Comparison of ENCODE assay signal across 8 cellular contexts in genomic region chr4:3291969-3292570, GRCh38. TPM values are rescaled to one million over a fixed set of nuclear protein-coding genes. Genes with fewer than 3 reads are reported as not detected.
A peak's percentile ranks its signal among the peaks of the same experiment; 100 is the strongest.
DNase-seq lines count a peak whose midpoint lies in the region; ATAC-seq and TF ChIP-seq lines count a peak whose summit lies in the region.

No MANE protein-coding gene starts in this region.

- H3K27me3 ChIP-seq in HUES6 (ENCODE audit: control insufficient read depth, insufficient read depth, low read length) (peaks cover 16% of the 10 kb centered on the region), esophagus (ENCODE audit: control insufficient read depth in 1 of 2, insufficient read depth in 2 of 2, low read length in 2 of 2) (no peaks in the 10 kb centered on the region), upper lobe of right lung (no peaks in the 10 kb centered on the region)

- H3K27ac Mint-ChIP-seq in Calu3 (ENCODE audit: unreplicated experiment) (peak overlapping the region; percentile 57), WTC11 (peak overlapping the region; percentile 53; the same call in 1 of the 2 replicates)

- ATAC-seq in GM21381 (IDR thresholded peaks at IDR 0.05; ENCODE audit: unreplicated experiment) (peak; percentile 21), WTC11 (peak; percentile 13), upper lobe of right lung (peak; percentile 77)

- DNase-seq in Calu3 (peak; percentile 60), WTC11 (ENCODE audit: low spot score) (peak; percentile 43), mucosa of gallbladder (ENCODE audit: low spot score) (peak; percentile 56), upper lobe of right lung (peak; percentile 90), hippocampal formation (lab: John Stamatoyannopoulos, UW) (no peak)

- CTCF ChIA-PET in Calu3 (lab: Charles Lee) (interaction anchor here (1.1 kb wide), 1 partner anchor 89 kb away, joined by 4 read pairs; no protein-coding TSS in a partner anchor), WTC11 (lab: Charles Lee) (interaction anchor here (0.8 to 3.7 kb wide), 6 partner anchors 17 to 189 kb away, joined by 3 to 45 read pairs (median 6); no protein-coding TSS in a partner anchor)

- H3K36me3 Mint-ChIP-seq in Calu3 (ENCODE audit: insufficient read depth, unreplicated experiment), result peaks cover 16% of the 10 kb centered on the region
- H3K36me3 Mint-ChIP-seq in WTC11, result no peaks in the 10 kb centered on the region

- H3K27ac ChIP-seq in HUES6 (ENCODE audit: low read depth, low read length) (no peak overlapping the region), esophagus (ENCODE audit: low read depth in 2 of 2, low read length in 1 of 2) (peak overlapping the region; percentile 96 to 97), upper lobe of right lung (peak overlapping the region; percentile 91)

- 0 to 1% methylated on average over 39 to 60 of the region's 60 CpGs for WGBS in esophagus, 2 donors

- peak overlapping the region; percentile 52 for H3K9ac ChIP-seq in HUES6 (ENCODE audit: low read length)

- peak overlapping the region; percentile 81 for H3K4me3 Mint-ChIP-seq in Calu3 (ENCODE audit: low read depth, unreplicated experiment)
- peak overlapping the region; percentile 79 for H3K4me3 Mint-ChIP-seq in WTC11

- intact Hi-C loops in Calu3 (cut with micrococcal nuclease; ENCODE audit: unreplicated experiment) (no loop called here), upper lobe of right lung (cut with DNase I) (no loop called here)

- H3K4me1 Mint-ChIP-seq in Calu3 (ENCODE audit: low read depth, unreplicated experiment) (peaks cover 20% of the 10 kb centered on the region), WTC11 (peaks cover 20% of the 10 kb centered on the region)

- H3K4me1 ChIP-seq in HUES6 (ENCODE audit: control insufficient read depth, insufficient read depth, low read length), result peaks cover 20% of the 10 kb centered on the region
- H3K4me1 ChIP-seq in esophagus (ENCODE audit: control insufficient read depth in 2 of 2, insufficient read depth in 2 of 2, low read length in 1 of 2), result peaks cover 0 to 12% of the 10 kb centered on the region in 2 donors
- H3K4me1 ChIP-seq in upper lobe of right lung, result peaks cover 20% of the 10 kb centered on the region

- no TSS peak for BruUV-seq in Calu3 (replicated peaks; lab: Mats Ljungman, UMichigan)

- POLR2A ChIA-PET in WTC11 (lab: Charles Lee), result interaction anchor here (1.2 kb wide), 1 partner anchor 200 kb away, joined by 4 read pairs; no protein-coding TSS in a partner anchor

- H3K9me3 ChIP-seq in HUES6 (ENCODE audit: control insufficient read depth, insufficient read depth, low read depth, low read length) (no peaks in the 10 kb centered on the region), esophagus (ENCODE audit: control insufficient read depth in 2 of 2, insufficient read depth in 1 of 2, low read depth in 1 of 2, low read length in 1 of 2) (no peaks in the 10 kb centered on the region), upper lobe of right lung (no peaks in the 10 kb centered on the region)

- H3K36me3 ChIP-seq in HUES6 (ENCODE audit: control insufficient read depth, insufficient read depth, low read length), result 0 out of 2 replicates have a peak, but pooled peaks cover 2% of the 10 kb centered on the region
- no peaks in the 10 kb centered on the region for H3K36me3 ChIP-seq in esophagus (ENCODE audit: control insufficient read depth in 2 of 2, insufficient read depth in 2 of 2, low read length in 1 of 2)
- no peaks in the 10 kb centered on the region for H3K36me3 ChIP-seq in upper lobe of right lung

- TF ChIP-seq CTCF in Calu3 (IDR thresholded peaks at IDR 0.05; ENCODE audit: unreplicated experiment) (no peak), WTC11 (IDR thresholded peaks at IDR 0.05) (no peak), upper lobe of right lung (IDR thresholded peaks at IDR 0.05) (no peak)

- H3K4me3 ChIP-seq in HUES6 (ENCODE audit: low read depth, low read length), result peak overlapping the region; percentile 97
- H3K4me3 ChIP-seq in esophagus (ENCODE audit: low read depth in 1 of 2, low read length in 2 of 2), result peak overlapping the region; percentile 48 to 63
- H3K4me3 ChIP-seq in upper lobe of right lung, result peak overlapping the region; percentile 76

- H3K27me3 Mint-ChIP-seq in Calu3 (ENCODE audit: unreplicated experiment) (peaks cover 5% of the 10 kb centered on the region), WTC11 (ENCODE audit: low read depth) (peaks cover 23% of the 10 kb centered on the region)

- H3K9me3 Mint-ChIP-seq in Calu3 (ENCODE audit: low read depth, unreplicated experiment) (no peaks in the 10 kb centered on the region), WTC11 (no peaks in the 10 kb centered on the region)

TF ChIP-seq in WTC11, 78 proteins besides CTCF, POLR2A, EP300 and RAD21:
- TF ChIP-seq, protein P1, sequence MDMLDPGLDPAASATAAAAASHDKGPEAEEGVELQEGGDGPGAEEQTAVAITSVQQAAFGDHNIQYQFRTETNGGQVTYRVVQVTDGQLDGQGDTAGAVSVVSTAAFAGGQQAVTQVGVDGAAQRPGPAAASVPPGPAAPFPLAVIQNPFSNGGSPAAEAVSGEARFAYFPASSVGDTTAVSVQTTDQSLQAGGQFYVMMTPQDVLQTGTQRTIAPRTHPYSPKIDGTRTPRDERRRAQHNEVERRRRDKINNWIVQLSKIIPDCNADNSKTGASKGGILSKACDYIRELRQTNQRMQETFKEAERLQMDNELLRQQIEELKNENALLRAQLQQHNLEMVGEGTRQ (CRISPR knock-in tag; IDR thresholded peaks at IDR 0.05), result 0 out of 2 replicates have a peak, but pooled peaks have one; percentile 2
- TF ChIP-seq, protein P2, sequence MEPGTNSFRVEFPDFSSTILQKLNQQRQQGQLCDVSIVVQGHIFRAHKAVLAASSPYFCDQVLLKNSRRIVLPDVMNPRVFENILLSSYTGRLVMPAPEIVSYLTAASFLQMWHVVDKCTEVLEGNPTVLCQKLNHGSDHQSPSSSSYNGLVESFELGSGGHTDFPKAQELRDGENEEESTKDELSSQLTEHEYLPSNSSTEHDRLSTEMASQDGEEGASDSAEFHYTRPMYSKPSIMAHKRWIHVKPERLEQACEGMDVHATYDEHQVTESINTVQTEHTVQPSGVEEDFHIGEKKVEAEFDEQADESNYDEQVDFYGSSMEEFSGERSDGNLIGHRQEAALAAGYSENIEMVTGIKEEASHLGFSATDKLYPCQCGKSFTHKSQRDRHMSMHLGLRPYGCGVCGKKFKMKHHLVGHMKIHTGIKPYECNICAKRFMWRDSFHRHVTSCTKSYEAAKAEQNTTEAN (CRISPR knock-in tag; IDR thresholded peaks at IDR 0.05), result no peak
- TF ChIP-seq, protein P3, sequence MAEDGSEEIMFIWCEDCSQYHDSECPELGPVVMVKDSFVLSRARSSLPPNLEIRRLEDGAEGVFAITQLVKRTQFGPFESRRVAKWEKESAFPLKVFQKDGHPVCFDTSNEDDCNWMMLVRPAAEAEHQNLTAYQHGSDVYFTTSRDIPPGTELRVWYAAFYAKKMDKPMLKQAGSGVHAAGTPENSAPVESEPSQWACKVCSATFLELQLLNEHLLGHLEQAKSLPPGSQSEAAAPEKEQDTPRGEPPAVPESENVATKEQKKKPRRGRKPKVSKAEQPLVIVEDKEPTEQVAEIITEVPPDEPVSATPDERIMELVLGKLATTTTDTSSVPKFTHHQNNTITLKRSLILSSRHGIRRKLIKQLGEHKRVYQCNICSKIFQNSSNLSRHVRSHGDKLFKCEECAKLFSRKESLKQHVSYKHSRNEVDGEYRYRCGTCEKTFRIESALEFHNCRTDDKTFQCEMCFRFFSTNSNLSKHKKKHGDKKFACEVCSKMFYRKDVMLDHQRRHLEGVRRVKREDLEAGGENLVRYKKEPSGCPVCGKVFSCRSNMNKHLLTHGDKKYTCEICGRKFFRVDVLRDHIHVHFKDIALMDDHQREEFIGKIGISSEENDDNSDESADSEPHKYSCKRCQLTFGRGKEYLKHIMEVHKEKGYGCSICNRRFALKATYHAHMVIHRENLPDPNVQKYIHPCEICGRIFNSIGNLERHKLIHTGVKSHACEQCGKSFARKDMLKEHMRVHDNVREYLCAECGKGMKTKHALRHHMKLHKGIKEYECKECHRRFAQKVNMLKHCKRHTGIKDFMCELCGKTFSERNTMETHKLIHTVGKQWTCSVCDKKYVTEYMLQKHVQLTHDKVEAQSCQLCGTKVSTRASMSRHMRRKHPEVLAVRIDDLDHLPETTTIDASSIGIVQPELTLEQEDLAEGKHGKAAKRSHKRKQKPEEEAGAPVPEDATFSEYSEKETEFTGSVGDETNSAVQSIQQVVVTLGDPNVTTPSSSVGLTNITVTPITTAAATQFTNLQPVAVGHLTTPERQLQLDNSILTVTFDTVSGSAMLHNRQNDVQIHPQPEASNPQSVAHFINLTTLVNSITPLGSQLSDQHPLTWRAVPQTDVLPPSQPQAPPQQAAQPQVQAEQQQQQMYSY (CRISPR knock-in tag; IDR thresholded peaks at IDR 0.05), result peak; percentile 72
- TF ChIP-seq FOXP1 (CRISPR knock-in tag; IDR thresholded peaks at IDR 0.05; ENCODE audit: borderline replicate concordance) (0 out of 2 replicates have a peak, but pooled peaks have one; percentile 23), MYBL2 (CRISPR knock-in tag; IDR thresholded peaks at IDR 0.05) (0 out of 2 replicates have a peak, but pooled peaks have one; percentile 41)
- TF ChIP-seq, protein P4, sequence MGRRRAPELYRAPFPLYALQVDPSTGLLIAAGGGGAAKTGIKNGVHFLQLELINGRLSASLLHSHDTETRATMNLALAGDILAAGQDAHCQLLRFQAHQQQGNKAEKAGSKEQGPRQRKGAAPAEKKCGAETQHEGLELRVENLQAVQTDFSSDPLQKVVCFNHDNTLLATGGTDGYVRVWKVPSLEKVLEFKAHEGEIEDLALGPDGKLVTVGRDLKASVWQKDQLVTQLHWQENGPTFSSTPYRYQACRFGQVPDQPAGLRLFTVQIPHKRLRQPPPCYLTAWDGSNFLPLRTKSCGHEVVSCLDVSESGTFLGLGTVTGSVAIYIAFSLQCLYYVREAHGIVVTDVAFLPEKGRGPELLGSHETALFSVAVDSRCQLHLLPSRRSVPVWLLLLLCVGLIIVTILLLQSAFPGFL (CRISPR knock-in tag; IDR thresholded peaks at IDR 0.05; ENCODE audit: borderline replicate concordance), result no peak

RNA-seq across cellular contexts. Expression of gene RGS12, which starts 0.8 kb away (rescaled TPM):
- total RNA-seq in Calu3 (2022) (11.1 and 13.9 TPM in 2 replicates), WTC11 (2021) (21.0 to 24.7 TPM (median 24.2 TPM) in 3 replicates), mucosa of gallbladder (47.1 TPM), upper lobe of right lung (58.2 TPM)
- polyA plus RNA-seq in esophagus, result 10 to 100 TPM; 54.3 to 62.9 TPM

RNA-seq across cellular contexts. Expression of gene MSANTD1, which starts 43.1 kb away (rescaled TPM):
- total RNA-seq in Calu3 (2022) (1.4 and 1.6 TPM in 2 replicates), WTC11 (2021) (0.98 to 1.1 TPM (median 0.99 TPM) in 3 replicates), mucosa of gallbladder (1.2 TPM), upper lobe of right lung (1.0 TPM)
- polyA plus RNA-seq in esophagus, result under 1 TPM; 0.16 to 0.61 TPM

Comparison
In these comparisons a context has a peak if more than half of its experiments do, and no peak if none do; other contexts are left out.
1. DNase-seq: peak in Calu3 (single experiment), WTC11 (single experiment), mucosa of gallbladder (single experiment) and upper lobe of right lung (single experiment); none in hippocampal formation (0 of 2).
2. ATAC-seq: peak in every context shown above with its lines; median percentile 77 in upper lobe of right lung; 21 in GM21381; 13 in WTC11.
3. Peak in every context shown above with its lines, with median percentiles within 50 percentile points of each other: H3K4me3 ChIP-seq.